Comparison of ENCODE assay signal across 8 cellular contexts in genomic region chr5:50962934-50963646, GRCh38.
DNase-seq lines count a peak whose midpoint lies in the region; ATAC-seq and TF ChIP-seq lines count a peak whose summit lies in the region.

No MANE protein-coding gene starts in this region.

- H3K4me3 ChIP-seq in AG04449 (ENCODE audit: low read depth, low read length) (peak overlapping the region; percentile 51), WI38 (ENCODE audit: low read depth, low read length) (peak overlapping the region; percentile 58)

- CTCF ChIA-PET in AG04449 (lab: Yijun Ruan, JAX), result interaction anchor here (0.6 to 1.6 kb wide), 18 partner anchors 8 to 1700 kb away, joined by 3 to 34 read pairs (median 4); no protein-coding TSS in a partner anchor

- peak; percentile 75 for ATAC-seq in GM18858 (IDR thresholded peaks at IDR 0.05; ENCODE audit: unreplicated experiment)
- ATAC-seq in HG03095 (IDR thresholded peaks at IDR 0.05; ENCODE audit: unreplicated experiment), result peak; percentile 88

- TF ChIP-seq CTCF in AG04449 (IDR thresholded peaks at IDR 0.05; ENCODE audit: insufficient read depth, low read length, missing control alignments), result peak; percentile 96
- TF ChIP-seq CTCF in WI38 (IDR thresholded peaks at IDR 0.05; ENCODE audit: low read depth, low read length), result peak; percentile 97

- POLR2A ChIA-PET in AG04449 (lab: Yijun Ruan, JAX), result no interaction called here

- no peak for DNase-seq in AG04449 (ENCODE audit: low read depth, low spot score)
- DNase-seq in NCI-H2107 treated with DMSO at 0.1 percent for 48 hours (lab: John Stamatoyannopoulos, UW; ENCODE audit: unreplicated experiment), result peak; percentile 83
- DNase-seq in central memory CD4-positive, alpha-beta T cell, result peak; percentile 40
- peak; percentile 35 for DNase-seq in kidney glomerular epithelial cell (lab: John Stamatoyannopoulos, UW)
- peak; percentile 34 to 49 (median 42) for DNase-seq in stimulated activated CD4-positive, alpha-beta T cell treated with anti-CD3 and anti-CD28 coated beads, Interleukin-1b, Interleukin-23, amount 100 ng/mL, for 24 hours (ENCODE audit: low read depth in 4 of 4, low spot score in 1 of 4)
